ENCODE assay signal across 8 cellular contexts in genomic region chr6:15464211-15464725, GRCh38.
DNase-seq lines count a peak whose midpoint lies in the region; ATAC-seq and TF ChIP-seq lines count a peak whose summit lies in the region.

No MANE protein-coding gene starts in this region.

- H3K36me3 ChIP-seq in breast epithelium (no peaks in the 10 kb centered on the region), SJSA1 (0 out of 2 replicates have a peak, but pooled peaks cover 2% of the 10 kb centered on the region)

- CTCF ChIA-PET in MCF 10A (lab: Yijun Ruan, JAX), result interaction anchor here (0.9 to 2.2 kb wide), 5 partner anchors 10 to 31 kb away, joined by 4 to 8 read pairs (median 4); no protein-coding TSS in a partner anchor
- CTCF ChIA-PET in activated naive CD4-positive, alpha-beta T cell treated with anti-CD3 and anti-CD28 coated beads for 36 hours (lab: Charles Lee), result interaction anchor here (1.0 to 1.5 kb wide), 2 partner anchors 10 to 744 kb away, joined by 4 read pairs; no protein-coding TSS in a partner anchor

- POLR2A ChIA-PET in MCF 10A (lab: Yijun Ruan, JAX), result no interaction called here

- no peaks in the 10 kb centered on the region for H3K4me1 ChIP-seq in breast epithelium
- peaks cover 5% of the 10 kb centered on the region for H3K4me1 ChIP-seq in SJSA1 (replicated peaks)

- no peak overlapping the region for H3K27ac Mint-ChIP-seq in MCF 10A (ENCODE audit: low read depth, unreplicated experiment)
- no peak overlapping the region for H3K27ac Mint-ChIP-seq in activated naive CD4-positive, alpha-beta T cell treated with anti-CD3 and anti-CD28 coated beads for 36 hours

- TF ChIP-seq CTCF in MCF 10A (IDR thresholded peaks at IDR 0.05; ENCODE audit: unreplicated experiment), result peak; percentile 32
- TF ChIP-seq CTCF in breast epithelium (IDR thresholded peaks at IDR 0.05), result peak in 1 of 3 donors; percentile 29

- BruUV-seq in MCF 10A (replicated peaks; lab: Mats Ljungman, UMichigan), result no TSS peak

- peaks cover 27% of the 10 kb centered on the region for H3K36me3 Mint-ChIP-seq in MCF 10A (ENCODE audit: insufficient read depth, unreplicated experiment)
- H3K36me3 Mint-ChIP-seq in activated naive CD4-positive, alpha-beta T cell treated with anti-CD3 and anti-CD28 coated beads for 36 hours (ENCODE audit: low read depth), result peaks cover 21% of the 10 kb centered on the region

- intact Hi-C loops in MCF 10A (cut with micrococcal nuclease) (no loop called here), breast epithelium (cut with DNase I; ENCODE audit: low total_unique reads) (no loop called here)
- intact Hi-C loops in activated naive CD4-positive, alpha-beta T cell treated with anti-CD3 and anti-CD28 coated beads for 36 hours (cut with micrococcal nuclease), result loop anchor here (1.0 kb wide), 1 partner anchor 137 kb away; no protein-coding TSS in a partner anchor

- H3K27me3 Mint-ChIP-seq in MCF 10A (ENCODE audit: insufficient read depth, unreplicated experiment), result no peaks in the 10 kb centered on the region
- no peaks in the 10 kb centered on the region for H3K27me3 Mint-ChIP-seq in activated naive CD4-positive, alpha-beta T cell treated with anti-CD3 and anti-CD28 coated beads for 36 hours (ENCODE audit: low read depth)

- H3K27me3 ChIP-seq in breast epithelium (no peaks in the 10 kb centered on the region), SJSA1 (replicated peaks) (no peaks in the 10 kb centered on the region; the same call in 1 of the 2 replicates)

- no peak overlapping the region for H3K27ac ChIP-seq in breast epithelium
- H3K27ac ChIP-seq in SJSA1, result no peak overlapping the region

- DNase-seq in MCF 10A (ENCODE audit: unreplicated experiment) (peak; percentile 57), breast epithelium (ENCODE audit: low spot score in 2 of 2) (no peak), SJSA1 (ENCODE audit: low read depth in 1 of 2, low spot score in 2 of 2) (peak; percentile 34 to 52), kidney tubule cell (ENCODE audit: low spot score) (peak; percentile 29), occipital lobe (lab: John Stamatoyannopoulos, UW) (no peak)
- peak; percentile 62 for DNase-seq in activated naive CD4-positive, alpha-beta T cell treated with anti-CD3 and anti-CD28 coated beads for 36 hours
- peak; percentile 14 to 29 for DNase-seq in stimulated activated CD8-positive, alpha-beta memory T cell treated with anti-CD3 and anti-CD28 coated beads, Interleukin-7, amount 100 ng/mL, for 1 hour (ENCODE audit: low read depth in 2 of 2)

- H3K4me1 Mint-ChIP-seq in MCF 10A (ENCODE audit: insufficient read depth, unreplicated experiment), result no peaks in the 10 kb centered on the region
- H3K4me1 Mint-ChIP-seq in activated naive CD4-positive, alpha-beta T cell treated with anti-CD3 and anti-CD28 coated beads for 36 hours (ENCODE audit: low read depth), result peaks cover 50% of the 10 kb centered on the region

- no peaks in the 10 kb centered on the region for H3K9me3 Mint-ChIP-seq in MCF 10A (ENCODE audit: unreplicated experiment)
- H3K9me3 Mint-ChIP-seq in activated naive CD4-positive, alpha-beta T cell treated with anti-CD3 and anti-CD28 coated beads for 36 hours, result no peaks in the 10 kb centered on the region

- no peaks in the 10 kb centered on the region for H3K9me3 ChIP-seq in breast epithelium
- H3K9me3 ChIP-seq in SJSA1 (replicated peaks), result no peaks in the 10 kb centered on the region

- no peak for ATAC-seq in HG03439 (IDR thresholded peaks at IDR 0.05; ENCODE audit: unreplicated experiment)

- H3K4me3 ChIP-seq in breast epithelium (no peak overlapping the region), SJSA1 (no peak overlapping the region)

- no peak overlapping the region for H3K4me3 Mint-ChIP-seq in MCF 10A (ENCODE audit: unreplicated experiment)
- no peak overlapping the region for H3K4me3 Mint-ChIP-seq in activated naive CD4-positive, alpha-beta T cell treated with anti-CD3 and anti-CD28 coated beads for 36 hours

- no peak for TF ChIP-seq POLR2A in breast epithelium (IDR thresholded peaks at IDR 0.05)

Comparison
In these comparisons a context has a peak if more than half of its experiments do, and no peak if none do; other contexts are left out.
1. DNase-seq: peak in MCF 10A (single experiment), SJSA1 (2 of 2), activated naive CD4-positive, alpha-beta T cell treated with anti-CD3 and anti-CD28 coated beads for 36 hours (single experiment), kidney tubule cell (single experiment) and stimulated activated CD8-positive, alpha-beta memory T cell treated with anti-CD3 and anti-CD28 coated beads, Interleukin-7, amount 100 ng/mL, for 1 hour (2 of 2); none in breast epithelium (0 of 2) and occipital lobe (single experiment).